ENCODE assay signal across 1 cellular context in the genomic region with DNA sequence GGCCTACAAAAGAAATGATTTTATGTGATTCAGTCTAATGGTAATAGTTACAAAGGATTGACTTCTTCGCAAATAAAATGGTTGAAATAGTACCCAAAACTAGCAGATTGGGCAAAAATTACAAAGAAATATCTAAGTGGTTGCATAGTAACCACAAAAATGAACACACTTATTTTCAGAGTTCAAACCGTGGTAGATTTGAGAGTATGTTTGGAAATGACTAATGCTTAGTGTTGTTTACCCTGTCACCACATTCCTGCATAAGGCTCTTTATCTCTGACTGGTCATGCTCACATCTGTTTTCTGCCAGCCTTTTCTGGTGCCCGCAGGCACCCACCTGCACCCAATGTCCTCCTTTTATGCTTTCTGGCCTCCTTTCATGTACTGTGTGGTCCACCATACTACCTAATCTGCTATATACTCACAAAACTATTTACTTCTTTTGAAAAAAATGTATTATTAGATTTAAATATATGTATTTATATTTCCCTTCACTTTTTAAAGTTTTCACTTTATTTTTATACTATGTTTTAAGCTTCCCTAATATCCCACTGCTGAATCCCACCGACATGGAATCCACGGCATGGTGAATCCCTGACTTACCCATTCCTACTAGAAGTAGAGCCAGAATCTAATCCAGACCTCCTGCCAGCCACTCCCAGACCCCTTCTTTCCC.
TF ChIP-seq lines count a peak whose summit lies in the region.

No MANE protein-coding gene starts in this region.

TF ChIP-seq in GM12878, 131 proteins besides CTCF, POLR2A, EP300 and RAD21 (continued from another document):
- TF ChIP-seq BCL3 (IDR thresholded peaks at IDR 0.05; ENCODE audit: borderline replicate concordance, insufficient read depth, low read depth, low read length, poor library complexity, severe bottlenecking) (peak; percentile 78), ZNF217 (IDR thresholded peaks at IDR 0.05) (peak; percentile 78), ATF7 (IDR thresholded peaks at IDR 0.05; ENCODE audit: low read depth) (peak; percentile 60), RAD51 (IDR thresholded peaks at IDR 0.05) (peak; percentile 16; the same call in 1 of the 2 replicates), SUPT20H (IDR thresholded peaks at IDR 0.05; ENCODE audit: borderline replicate concordance, control insufficient read depth, low read depth, low read length) (no peak), LARP7 (IDR thresholded peaks at IDR 0.05) (no peak), HCFC1 (IDR thresholded peaks at IDR 0.05; ENCODE audit: low read length) (no peak), TCF7 (IDR thresholded peaks at IDR 0.05; ENCODE audit: borderline replicate concordance) (0 out of 2 replicates have a peak, but pooled peaks have one; percentile 16), NFIC (IDR thresholded peaks at IDR 0.05; ENCODE audit: low read depth, low read length) (peak; percentile 84), CBX5 (IDR thresholded peaks at IDR 0.05; ENCODE audit: low read depth) (peak; percentile 79; the same call in 1 of the 2 replicates), IRF4 (IDR thresholded peaks at IDR 0.05; ENCODE audit: low read depth, low read length) (peak; percentile 92), BCLAF1 (IDR thresholded peaks at IDR 0.05) (no peak), SMAD1 (IDR thresholded peaks at IDR 0.05; ENCODE audit: low read depth, partially characterized antibody) (no peak), ZNF592 (IDR thresholded peaks at IDR 0.05) (no peak), IKZF1 (conservative IDR thresholded peaks at IDR 0.05) (0 out of 2 replicates have a peak, but pooled peaks have one; percentile 41), ZNF207 (IDR thresholded peaks at IDR 0.05; ENCODE audit: borderline replicate concordance) (no peak), POLR2AphosphoS2 (IDR thresholded peaks at IDR 0.05; ENCODE audit: low read depth, low read length) (no peak), RBBP5 (conservative IDR thresholded peaks at IDR 0.05) (0 out of 2 replicates have a peak, but pooled peaks have one; percentile 15), NFYA (IDR thresholded peaks at IDR 0.05; ENCODE audit: borderline replicate concordance, low read depth, low read length) (no peak), TCF3 (IDR thresholded peaks at IDR 0.05; ENCODE audit: borderline replicate concordance, insufficient read depth, low read depth, low read length) (no peak), CUX1 (IDR thresholded peaks at IDR 0.05; ENCODE audit: insufficient replicate concordance, low read depth, low read length) (no peak), FOXM1 (IDR thresholded peaks at IDR 0.05; ENCODE audit: low read depth, low read length) (peak; percentile 58; the same call in 1 of the 2 replicates), E2F4 (IDR thresholded peaks at IDR 0.05; ENCODE audit: low read depth, low read length) (no peak), BACH1 (IDR thresholded peaks at IDR 0.05; ENCODE audit: borderline replicate concordance) (0 out of 2 replicates have a peak, but pooled peaks have one; percentile 47), JUND (IDR thresholded peaks at IDR 0.05; ENCODE audit: low read depth, low read length) (peak; percentile 62), NBN (IDR thresholded peaks at IDR 0.05) (peak; percentile 51; the same call in 1 of the 2 replicates), PML (IDR thresholded peaks at IDR 0.05; ENCODE audit: low read length) (peak; percentile 6; the same call in 1 of the 2 replicates), BCL11A (IDR thresholded peaks at IDR 0.05; ENCODE audit: low read depth, low read length) (peak; percentile 57; the same call in 1 of the 2 replicates), MTA3 (IDR thresholded peaks at IDR 0.05; ENCODE audit: borderline replicate concordance, low read length) (peak; percentile 57; the same call in 1 of the 2 replicates), TBL1XR1 (IDR thresholded peaks at IDR 0.05; ENCODE audit: low read depth, low read length) (no peak), HDAC6 (IDR thresholded peaks at IDR 0.05; ENCODE audit: unreplicated experiment) (no peak), MEF2B (IDR thresholded peaks at IDR 0.05; ENCODE audit: partially characterized antibody, poor library complexity, severe bottlenecking) (peak; percentile 29), CEBPB (IDR thresholded peaks at IDR 0.05; ENCODE audit: borderline replicate concordance in 1 of 2, low read depth in 2 of 2, low read length in 2 of 2) (0 out of 4 replicates have a peak, but pooled peaks of 1 of the 2 experiments have one; percentile 19), HDGF (IDR thresholded peaks at IDR 0.05) (no peak), KLF5 (IDR thresholded peaks at IDR 0.05; ENCODE audit: partially characterized antibody) (no peak)
